Comparison of ENCODE assay signal across 9 cellular contexts in the genomic region with DNA sequence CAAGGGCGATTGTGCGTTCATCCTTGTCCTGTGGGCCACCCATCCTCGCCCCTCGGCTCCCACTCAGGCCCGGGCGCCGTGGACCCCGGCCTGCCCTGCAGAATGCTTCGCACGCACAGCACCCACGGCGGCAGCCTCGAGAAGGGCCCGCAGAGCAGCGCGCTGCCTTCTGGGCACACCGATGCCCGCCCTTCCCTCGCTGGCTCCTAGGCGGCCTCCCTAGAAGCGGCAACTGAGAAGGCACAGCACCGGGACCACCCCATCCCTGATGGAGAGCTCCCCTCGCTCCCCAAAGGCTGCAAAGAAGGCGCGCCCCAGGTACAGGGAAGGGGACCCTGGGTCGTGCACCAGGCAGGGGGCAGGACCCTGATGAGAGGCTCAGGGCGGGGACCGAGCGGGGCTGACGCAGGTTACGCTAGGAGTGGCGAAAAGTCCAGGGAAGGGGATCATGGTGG. TPM values are rescaled to one million over a fixed set of nuclear protein-coding genes. Genes with fewer than 3 reads are reported as not detected.
DNase-seq lines count a peak whose midpoint lies in the region; ATAC-seq and TF ChIP-seq lines count a peak whose summit lies in the region.
"Had no signal": no experiment of that assay in that cellular context is flagged by ENCODE, and none has a peak within 500 bp of the region (broad histone marks: within the 10 kb centered on the region; RNA-seq: fewer than 3 reads in every experiment).

No MANE protein-coding gene starts in this region.

- H2BK5ac ChIP-seq in mesenchymal stem cell (ENCODE audit: low read depth, low read length, poor library complexity, severe bottlenecking) = peak overlapping the region; percentile 91

- TF ChIP-seq CTCF in brain microvascular endothelial cell (IDR thresholded peaks at IDR 0.05; ENCODE audit: low read depth, low read length, missing control alignments) = no peak
- TF ChIP-seq CTCF in type B pancreatic cell (conservative IDR thresholded peaks at IDR 0.05) = no peak

- H2BK120ac ChIP-seq in mesenchymal stem cell (ENCODE audit: low read depth, low read length) = peak overlapping the region; percentile 61

- no peaks in the 10 kb centered on the region for H3K27me3 ChIP-seq in BLaER1 treated with 17β-estradiol and CSF1 and Interleukin-3, amounts not matched to agents 10 nM and 100 nM
- H3K27me3 ChIP-seq in NT2/D1 (ENCODE audit: insufficient read depth, insufficient read length) = no peaks in the 10 kb centered on the region
- H3K27me3 ChIP-seq in brain microvascular endothelial cell (replicated peaks) = no peaks in the 10 kb centered on the region
- H3K27me3 ChIP-seq in mesenchymal stem cell (ENCODE audit: control insufficient read depth in 1 of 2, insufficient read depth in 1 of 2, low read length in 2 of 2) = no peaks in the 10 kb centered on the region

- H4K8ac ChIP-seq in mesenchymal stem cell (ENCODE audit: low read length) = peak overlapping the region; percentile 89

- peak overlapping the region; percentile 90 for H3K27ac Mint-ChIP-seq in type B pancreatic cell

- WGBS in mesenchymal stem cell = 6% methylated on average over 31 of the region's 32 CpGs

- no peaks in the 10 kb centered on the region for H3K9me3 Mint-ChIP-seq in type B pancreatic cell

- H3K36me3 ChIP-seq in BLaER1 treated with 17β-estradiol and CSF1 and Interleukin-3, amounts not matched to agents 10 nM and 100 nM = peaks cover 5 to 49% (median 39%) of the 10 kb centered on the region in 11 experiments; a peak in 18 of 22 replicates
- H3K36me3 ChIP-seq in NT2/D1 (ENCODE audit: insufficient read depth, insufficient read length, low read length) (peaks cover 34% of the 10 kb centered on the region), brain microvascular endothelial cell (replicated peaks) (peaks cover 21% of the 10 kb centered on the region), mesenchymal stem cell (ENCODE audit: control insufficient read depth in 1 of 2, insufficient read depth in 2 of 2, low read depth in 1 of 2, low read length in 2 of 2) (peaks cover 13 to 32% of the 10 kb centered on the region in 2 experiments)

- H3K27me3 Mint-ChIP-seq in type B pancreatic cell = no peaks in the 10 kb centered on the region

- peak overlapping the region in 1 of 2 experiments; percentile 75 for H2BK12ac ChIP-seq in mesenchymal stem cell (ENCODE audit: low read length in 2 of 2)

- peak overlapping the region; percentile 94 for H3K4me3 Mint-ChIP-seq in type B pancreatic cell

- H3K4me2 ChIP-seq in BLaER1 treated with 17β-estradiol and CSF1 and Interleukin-3, amounts not matched to agents 10 nM and 100 nM = peak overlapping the region; percentile 98 to 100 (median 99)
- H3K4me2 ChIP-seq in mesenchymal stem cell (ENCODE audit: low read length, poor library complexity, severe bottlenecking) = peak overlapping the region; percentile 63

- H3K23ac ChIP-seq in mesenchymal stem cell (ENCODE audit: low read length in 2 of 2) = peak overlapping the region; percentile 14 to 92

- no peaks in the 10 kb centered on the region for H3K9me3 ChIP-seq in BLaER1 treated with 17β-estradiol and CSF1 and Interleukin-3, amounts not matched to agents 10 nM and 100 nM (replicated peaks in 1 of 11)
- H3K9me3 ChIP-seq in NT2/D1 (ENCODE audit: insufficient read depth, low read length) (no peaks in the 10 kb centered on the region), mesenchymal stem cell (ENCODE audit: control insufficient read depth, low read length) (no peaks in the 10 kb centered on the region)

- peak overlapping the region in 1 of 2 experiments; percentile 98 for H3K4ac ChIP-seq in mesenchymal stem cell (ENCODE audit: low read depth in 1 of 2, low read length in 2 of 2)

- peaks cover 51% of the 10 kb centered on the region for H3K4me1 Mint-ChIP-seq in type B pancreatic cell (ENCODE audit: unreplicated experiment)

- peak overlapping the region; percentile 90 to 99 (median 95) for H3K9ac ChIP-seq in BLaER1 treated with 17β-estradiol and CSF1 and Interleukin-3, amounts not matched to agents 10 nM and 100 nM
- peak overlapping the region; percentile 93 for H3K9ac ChIP-seq in NT2/D1 (ENCODE audit: insufficient read length, low read depth)
- peak overlapping the region; percentile 97 for H3K9ac ChIP-seq in mesenchymal stem cell (ENCODE audit: low read length)

- H3K4me3 ChIP-seq in BLaER1 treated with 17β-estradiol and CSF1 and Interleukin-3, amounts not matched to agents 10 nM and 100 nM = peak overlapping the region; percentile 78 to 99 (median 93)
- H3K4me3 ChIP-seq in NT2/D1 (ENCODE audit: insufficient read length, low read depth) (peak overlapping the region; percentile 90), brain microvascular endothelial cell (ENCODE audit: low read depth, low read length) (peak overlapping the region; percentile 89), mesenchymal stem cell (ENCODE audit: insufficient read depth in 1 of 2, low read depth in 1 of 2, low read length in 2 of 2) (peak overlapping the region; percentile 90 to 96)

- peak overlapping the region; percentile 84 to 96 (median 91) for H3K27ac ChIP-seq in BLaER1 treated with 17β-estradiol and CSF1 and Interleukin-3, amounts not matched to agents 10 nM and 100 nM
- H3K27ac ChIP-seq in brain microvascular endothelial cell (peak overlapping the region; percentile 90), mesenchymal stem cell (ENCODE audit: low read length, poor library complexity, severe bottlenecking) (peak overlapping the region; percentile 83)

- ATAC-seq in GM18858 (IDR thresholded peaks at IDR 0.05; ENCODE audit: unreplicated experiment) (no peak), HG03565 (IDR thresholded peaks at IDR 0.05; ENCODE audit: unreplicated experiment) (no peak)

- peaks cover 11% of the 10 kb centered on the region for H3K36me3 Mint-ChIP-seq in type B pancreatic cell

- no peak overlapping the region for H2AFZ ChIP-seq in mesenchymal stem cell (ENCODE audit: low read depth, low read length)

- H3K79me1 ChIP-seq in mesenchymal stem cell (replicated peaks; ENCODE audit: low read length, poor library complexity, severe bottlenecking) = peaks cover 1% of the 10 kb centered on the region

- H2AK5ac ChIP-seq in mesenchymal stem cell (ENCODE audit: low read length, severe bottlenecking) = peak overlapping the region; percentile 97

- DNase-seq in NT2/D1 (ENCODE audit: low read depth, low spot score) (no peak), brain microvascular endothelial cell (no peak), mesenchymal stem cell (no peak), type B pancreatic cell (ENCODE audit: extremely low spot score, unreplicated experiment) (no peak), LoVo (ENCODE audit: low spot score) (no peak)
- DNase-seq: left cardiac atrium had no signal

- H4K91ac ChIP-seq in mesenchymal stem cell (ENCODE audit: low read length) = peak overlapping the region; percentile 84

- in situ Hi-C loops in brain microvascular endothelial cell (cut with HindIII; ENCODE audit: low pct_ligation_motif_present, low sequenced_read_pairs) = loop anchor here (10.0 kb wide), 1 partner anchor 150 kb away; no protein-coding TSS in a partner anchor

- H2BK15ac ChIP-seq in mesenchymal stem cell (ENCODE audit: low read depth, poor library complexity, severe bottlenecking) = peak overlapping the region; percentile 97

- H3K18ac ChIP-seq in mesenchymal stem cell (ENCODE audit: low read depth in 1 of 2, low read length in 2 of 2) = peak overlapping the region; percentile 95 to 96

- peak overlapping the region in 1 of 2 experiments; percentile 97 for H3K14ac ChIP-seq in mesenchymal stem cell (ENCODE audit: low read length in 2 of 2)

- peaks cover 69 to 79% (median 75%) of the 10 kb centered on the region in 10 experiments for H3K4me1 ChIP-seq in BLaER1 treated with 17β-estradiol and CSF1 and Interleukin-3, amounts not matched to agents 10 nM and 100 nM
- H3K4me1 ChIP-seq in NT2/D1 (ENCODE audit: insufficient read depth, insufficient read length) (peaks cover 29% of the 10 kb centered on the region), mesenchymal stem cell (ENCODE audit: control insufficient read depth, insufficient read depth, low read depth, low read length) (peaks cover 41% of the 10 kb centered on the region)

- peaks cover 52 to 58% (median 56%) of the 10 kb centered on the region in 11 experiments for H4K20me1 ChIP-seq in BLaER1 treated with 17β-estradiol and CSF1 and Interleukin-3, amounts not matched to agents 10 nM and 100 nM

RNA-seq across cellular contexts. Expression of a gene that starts 1.0 kb away (rescaled TPM):
- 431 TPM for polyA plus RNA-seq in mesenchymal stem cell (2013, experiment 1 of 2)
- polyA plus RNA-seq in mesenchymal stem cell (2013, experiment 2 of 2) = 426 TPM
- 264 and 286 TPM in 2 replicates for total RNA-seq in type B pancreatic cell (ENCODE audit: low replicate concordance)
